ENCODE assay signal across 8 cellular contexts in the genomic region with DNA sequence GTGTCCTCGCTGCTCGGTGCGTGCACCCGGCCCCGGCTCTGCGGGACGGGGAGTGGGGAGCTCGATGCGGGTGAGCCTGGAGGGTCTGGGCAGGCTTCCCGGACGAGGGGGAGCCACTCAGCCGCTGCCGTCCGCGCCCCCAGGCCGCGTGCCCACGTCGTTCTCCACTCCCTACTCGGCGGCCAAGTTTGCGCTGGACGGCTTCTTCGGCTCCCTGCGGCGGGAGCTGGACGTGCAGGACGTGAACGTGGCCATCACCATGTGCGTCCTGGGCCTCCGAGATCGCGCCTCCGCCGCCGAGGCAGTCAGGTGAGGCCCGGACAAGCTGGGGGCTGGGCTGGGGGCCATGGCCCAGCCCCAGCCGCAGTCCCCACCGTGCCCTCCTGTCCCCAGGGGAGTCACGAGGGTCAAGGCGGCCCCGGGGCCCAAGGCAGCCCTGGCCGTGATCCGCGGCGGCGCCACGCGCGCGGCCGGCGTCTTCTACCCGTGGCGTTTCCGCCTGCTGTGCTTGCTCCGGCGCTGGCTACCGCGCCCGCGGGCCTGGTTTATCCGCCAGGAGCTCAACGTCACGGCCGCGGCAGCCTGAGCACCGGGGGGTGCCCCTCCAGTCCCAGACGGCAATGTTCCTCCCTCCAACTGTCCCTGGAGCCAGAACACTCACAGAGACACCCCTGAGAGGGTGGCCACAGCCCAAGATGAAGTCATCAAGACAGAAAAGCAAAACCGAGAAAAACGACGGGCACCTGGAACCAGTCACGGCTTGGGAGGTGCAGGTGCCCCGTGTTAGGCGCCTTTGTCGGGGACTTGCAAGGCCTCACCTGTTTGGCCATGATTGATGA. TPM values are rescaled to one million over a fixed set of nuclear protein-coding genes. Genes with fewer than 3 reads are reported as not detected.
A peak's percentile ranks its signal among the peaks of the same experiment; 100 is the strongest.
DNase-seq lines count a peak whose midpoint lies in the region; ATAC-seq and TF ChIP-seq lines count a peak whose summit lies in the region.

No MANE protein-coding gene starts in this region.

- peaks cover 25% of the 10 kb centered on the region for H4K20me1 ChIP-seq in osteoblast (ENCODE audit: insufficient read depth, low read length)

- no TSS peak for BruUV-seq in Panc1 (replicated peaks; lab: Mats Ljungman, UMichigan)

- TF ChIP-seq CTCF in CD4-positive, alpha-beta T cell (IDR thresholded peaks at IDR 0.05) = peak; percentile 49
- TF ChIP-seq CTCF in Panc1 (IDR thresholded peaks at IDR 0.05) (peak; percentile 69), endothelial cell (IDR thresholded peaks at IDR 0.05; ENCODE audit: unreplicated experiment) (peak; percentile 25), osteoblast (IDR thresholded peaks at IDR 0.05; ENCODE audit: extremely low read depth, low read depth, low read length) (no peak), foreskin keratinocyte (conservative IDR thresholded peaks at IDR 0.05) (no peak)

- H3K4me3 Mint-ChIP-seq in CD4-positive, alpha-beta T cell = peak overlapping the region; percentile 92
- no peak overlapping the region for H3K4me3 Mint-ChIP-seq in endothelial cell (ENCODE audit: unreplicated experiment)

- H2AFZ ChIP-seq in osteoblast (ENCODE audit: low read length) = peak overlapping the region; percentile 85

- H3K4me2 ChIP-seq in osteoblast (ENCODE audit: insufficient read depth, low read length) = peak overlapping the region; percentile 76

- intact Hi-C loops in CD4-positive, alpha-beta T cell (cut with DNase I, micrococcal nuclease) = loop anchor here in 1 of 2 experiments (2.0 to 10.0 kb wide), 4 partner anchors 217 to 893 kb away; partner anchors contain the start of genes CLPP, FEM1A, RANBP3 and VMAC
- intact Hi-C loops in Panc1 (cut with micrococcal nuclease; ENCODE audit: unreplicated experiment) = no loop called here

- peaks cover 25% of the 10 kb centered on the region for H3K79me2 ChIP-seq in osteoblast (ENCODE audit: insufficient read depth, low read length)

- peak overlapping the region; percentile 61 for H3K27ac ChIP-seq in CD4-positive, alpha-beta T cell (ENCODE audit: low read depth, low read length)
- no peak overlapping the region for H3K27ac ChIP-seq in Panc1 (ENCODE audit: low read length)
- H3K27ac ChIP-seq in osteoblast (ENCODE audit: low read depth, low read length) = no peak overlapping the region
- no peak overlapping the region for H3K27ac ChIP-seq in foreskin keratinocyte

- POLR2A ChIA-PET in CD4-positive, alpha-beta T cell (lab: Charles Lee) = interaction anchor here (1.2 to 2.9 kb wide), 6 partner anchors 8 to 217 kb away, joined by 3 to 29 read pairs (median 9); partner anchors contain the start of genes CATSPERD, LONP1, NDUFA11 and SAFB
- POLR2A ChIA-PET in Panc1 (lab: Charles Lee) = no interaction called here

- no peak for DNase-seq in CD4-positive, alpha-beta T cell
- DNase-seq in Panc1 (ENCODE audit: low read depth, low spot score) = no peak
- no peak for DNase-seq in endothelial cell (ENCODE audit: low spot score)
- DNase-seq in osteoblast (ENCODE audit: insufficient read length, low spot score, missing footprints) = no peak
- no peak for DNase-seq in foreskin keratinocyte

- CTCF ChIA-PET in CD4-positive, alpha-beta T cell (lab: Charles Lee) = interaction anchor here (0.7 to 1.9 kb wide), 7 partner anchors 11 to 280 kb away, joined by 3 to 13 read pairs (median 3); partner anchors contain the start of genes CATSPERD, LONP1, SAFB and SAFB2
- CTCF ChIA-PET in Panc1 (lab: Charles Lee) = no interaction called here

- peaks cover 41% of the 10 kb centered on the region for H3K4me1 Mint-ChIP-seq in CD4-positive, alpha-beta T cell (ENCODE audit: low read depth)
- peaks cover 14% of the 10 kb centered on the region for H3K4me1 Mint-ChIP-seq in endothelial cell (ENCODE audit: unreplicated experiment)

- in situ Hi-C loops in Panc1 (cut with HindIII; ENCODE audit: low pct_unique_long_range_greater_than_20kb, low sequenced_read_pairs) = no loop called here

- ATAC-seq in CD4-positive, alpha-beta T cell (ENCODE audit: poor library complexity) = no peak
- ATAC-seq in Panc1 (no peak), HG03469 (IDR thresholded peaks at IDR 0.05; ENCODE audit: unreplicated experiment) (no peak), HG03139 (IDR thresholded peaks at IDR 0.05; ENCODE audit: unreplicated experiment) (no peak), HG03342 (IDR thresholded peaks at IDR 0.05; ENCODE audit: unreplicated experiment) (no peak), foreskin keratinocyte (no peak)

- H3K4me3 ChIP-seq in Panc1 (ENCODE audit: low read depth in 2 of 2, low read length in 2 of 2) = peak overlapping the region; percentile 36 to 46
- peak overlapping the region; percentile 77 for H3K4me3 ChIP-seq in osteoblast (ENCODE audit: insufficient read depth, low read length)

- no peaks in the 10 kb centered on the region for H3K27me3 Mint-ChIP-seq in CD4-positive, alpha-beta T cell
- H3K27me3 Mint-ChIP-seq in endothelial cell (ENCODE audit: unreplicated experiment) = peaks cover 10% of the 10 kb centered on the region

- H3K4me1 ChIP-seq in Panc1 (ENCODE audit: control insufficient read depth, insufficient read depth, low read length) (peaks cover 3% of the 10 kb centered on the region), osteoblast (ENCODE audit: insufficient read depth, low read length) (peaks cover 9% of the 10 kb centered on the region), foreskin keratinocyte (no peaks in the 10 kb centered on the region)

- H3K9me3 Mint-ChIP-seq in CD4-positive, alpha-beta T cell = no peaks in the 10 kb centered on the region
- H3K9me3 Mint-ChIP-seq in endothelial cell (ENCODE audit: unreplicated experiment) = no peaks in the 10 kb centered on the region

- H3K9me3 ChIP-seq in CD4-positive, alpha-beta T cell (ENCODE audit: control insufficient read depth, low read length) = no peaks in the 10 kb centered on the region
- H3K9me3 ChIP-seq in Panc1 (ENCODE audit: control insufficient read depth, insufficient read depth, low read depth, low read length) (no peaks in the 10 kb centered on the region), osteoblast (ENCODE audit: low read depth, low read length) (no peaks in the 10 kb centered on the region)

- H3K27ac Mint-ChIP-seq in CD4-positive, alpha-beta T cell = peak overlapping the region; percentile 85
- no peak overlapping the region for H3K27ac Mint-ChIP-seq in endothelial cell (ENCODE audit: unreplicated experiment)

- peaks cover 21% of the 10 kb centered on the region for H3K36me3 Mint-ChIP-seq in CD4-positive, alpha-beta T cell (ENCODE audit: low read depth)
- peaks cover 15% of the 10 kb centered on the region for H3K36me3 Mint-ChIP-seq in endothelial cell (ENCODE audit: low read depth, unreplicated experiment)

- H3K27me3 ChIP-seq in CD4-positive, alpha-beta T cell (ENCODE audit: control insufficient read depth, insufficient read depth, low read length) = no peaks in the 10 kb centered on the region
- H3K27me3 ChIP-seq in Panc1 (ENCODE audit: control insufficient read depth, insufficient read depth, low read length) (no peaks in the 10 kb centered on the region), osteoblast (ENCODE audit: insufficient read depth, low read length) (no peaks in the 10 kb centered on the region), foreskin keratinocyte (no peaks in the 10 kb centered on the region)

- H3K36me3 ChIP-seq in Panc1 (ENCODE audit: control insufficient read depth, insufficient read depth, low read length) = peaks cover 7% of the 10 kb centered on the region; the same call in 1 of the 2 replicates
- peaks cover 12% of the 10 kb centered on the region for H3K36me3 ChIP-seq in osteoblast (ENCODE audit: insufficient read depth, low read length)

RNA-seq across cellular contexts. Expression of gene RPL36, which starts 2.5 kb away (rescaled TPM):
- 1,000 to 10,000 TPM; 1,509 to 1,565 TPM for total RNA-seq in CD4-positive, alpha-beta T cell
- total RNA-seq in Panc1 (2021; ENCODE audit: unreplicated experiment) (465 TPM), endothelial cell (ENCODE audit: unreplicated experiment) (910 TPM), osteoblast (228 and 257 TPM in 2 replicates), foreskin keratinocyte (1,346 and 1,361 TPM in 2 replicates)
- 1,138 TPM for polyA plus RNA-seq in Panc1 (2012; ENCODE audit: insufficient read length)
- polyA plus RNA-seq in foreskin keratinocyte = 2,000 and 2,267 TPM in 2 replicates

RNA-seq across cellular contexts. Expression of gene HSD11B1L, which starts 6.8 kb away (rescaled TPM):
- 1 to 10 TPM; 2.4 to 2.9 TPM for total RNA-seq in CD4-positive, alpha-beta T cell
- total RNA-seq in Panc1 (2021; ENCODE audit: unreplicated experiment) (6.0 TPM), endothelial cell (ENCODE audit: unreplicated experiment) (11.8 TPM), osteoblast (12.1 and 14.8 TPM in 2 replicates), foreskin keratinocyte (4.6 and 5.9 TPM in 2 replicates)
- polyA plus RNA-seq in Panc1 (2012; ENCODE audit: insufficient read length) = 15.9 TPM
- 7.4 and 8.8 TPM in 2 replicates for polyA plus RNA-seq in foreskin keratinocyte

RNA-seq across cellular contexts. Expression of gene MICOS13, which starts 7.3 kb away (rescaled TPM):
- 10 to 100 TPM; 21.7 to 23.0 TPM for total RNA-seq in CD4-positive, alpha-beta T cell
- total RNA-seq in Panc1 (2021; ENCODE audit: unreplicated experiment) (93.5 TPM), endothelial cell (ENCODE audit: unreplicated experiment) (23.6 TPM), osteoblast (21.0 and 25.9 TPM in 2 replicates), foreskin keratinocyte (89.2 and 94.0 TPM in 2 replicates)
- 148 TPM for polyA plus RNA-seq in Panc1 (2012; ENCODE audit: insufficient read length)
- 142 and 152 TPM in 2 replicates for polyA plus RNA-seq in foreskin keratinocyte

RNA-seq across cellular contexts. Expression of gene LONP1, which starts 32.4 kb away (rescaled TPM):
- 10 to 100 TPM; 88.7 to 91.0 TPM for total RNA-seq in CD4-positive, alpha-beta T cell
- 93.0 TPM for total RNA-seq in Panc1 (2021; ENCODE audit: unreplicated experiment)
- 250 TPM for polyA plus RNA-seq in Panc1 (2012; ENCODE audit: insufficient read length)
- total RNA-seq in endothelial cell (ENCODE audit: unreplicated experiment) = 64.4 TPM
- total RNA-seq in osteoblast = 130 and 163 TPM in 2 replicates
- 64.2 and 69.6 TPM in 2 replicates for total RNA-seq in foreskin keratinocyte
- 55.6 and 67.1 TPM in 2 replicates for polyA plus RNA-seq in foreskin keratinocyte

RNA-seq across cellular contexts. Expression of gene CATSPERD, which starts 32.9 kb away (rescaled TPM):
- total RNA-seq in CD4-positive, alpha-beta T cell = not detected
- total RNA-seq in Panc1 (2021; ENCODE audit: unreplicated experiment) (0.08 TPM), endothelial cell (ENCODE audit: unreplicated experiment) (not detected), osteoblast (under 0.01 TPM in 2 replicates), foreskin keratinocyte (not detected in 2 replicates)
- not detected for polyA plus RNA-seq in Panc1 (2012; ENCODE audit: insufficient read length)
- polyA plus RNA-seq in foreskin keratinocyte = not detected in 2 replicates

Comparison
In these comparisons a context has a peak if more than half of its experiments do, and no peak if none do; other contexts are left out.
1. CTCF ChIP-seq: peak in CD4-positive, alpha-beta T cell (single experiment), Panc1 (single experiment) and endothelial cell (single experiment); none in osteoblast (single experiment) and foreskin keratinocyte (single experiment).